In genomic region chr17:57521606-57522435, GRCh38 we compare ENCODE assay signal across 13 cellular contexts.
DNase-seq lines count a peak whose midpoint lies in the region; ATAC-seq, FAIRE-seq and TF ChIP-seq lines count a peak whose summit lies in the region.
"Had no signal": no experiment of that assay in that cellular context is flagged by ENCODE, and none has a peak within 500 bp of the region (broad histone marks: within the 10 kb centered on the region; RNA-seq: fewer than 3 reads in every experiment).

No MANE protein-coding gene starts in this region.

- ATAC-seq in A549 (no peak), WTC11 (no peak), naive B cell (ENCODE audit: low read depth in 2 of 2) (no peak), HG03196 (IDR thresholded peaks at IDR 0.05; ENCODE audit: unreplicated experiment) (no peak)

- no peak overlapping the region for H3K56ac ChIP-seq in H9 (ENCODE audit: insufficient read length, low read depth, low read length)

- H2BK12ac ChIP-seq in H9 (ENCODE audit: insufficient read length, low read depth, low read length): no peak overlapping the region

- H3K4me3 Mint-ChIP-seq in H9 (no peak overlapping the region), WTC11 (no peak overlapping the region), naive B cell (peak overlapping the region in 3 of 8 donors; percentile 8 to 40 (median 16))

- H3K18ac ChIP-seq in H9 (ENCODE audit: insufficient read length, low read depth, low read length): no peak overlapping the region

- H2AK5ac ChIP-seq in H9 (ENCODE audit: insufficient read length, low read length): no peak overlapping the region

- no peak for TF ChIP-seq CTCF in A549 (IDR thresholded peaks at IDR 0.05)
- TF ChIP-seq CTCF in H9 (conservative IDR thresholded peaks at IDR 0.05): no peak
- no peak for TF ChIP-seq CTCF in WTC11 (IDR thresholded peaks at IDR 0.05)
- TF ChIP-seq CTCF in foreskin fibroblast (IDR thresholded peaks at IDR 0.05; ENCODE audit: low read depth, low read length): no peak
- no peak for TF ChIP-seq CTCF in coronary artery (IDR thresholded peaks at IDR 0.05)

- H3K4me1 ChIP-seq in A549: peaks cover 78% of the 10 kb centered on the region
- H3K4me1 ChIP-seq in H9 (ENCODE audit: insufficient read depth, low read length): peaks cover 2% of the 10 kb centered on the region; the same call in 1 of the 2 replicates
- H3K4me1 ChIP-seq: sigmoid colon had no signal

- TF ChIP-seq RAD21 in A549 (conservative IDR thresholded peaks at IDR 0.05 in 1 of 2, IDR thresholded peaks at IDR 0.05 in 1 of 2): no peak

- H3K9ac ChIP-seq in H9 (ENCODE audit: extremely low read depth, insufficient read length, low read length): no peak overlapping the region

- H3K9me3 Mint-ChIP-seq in H9 (no peaks in the 10 kb centered on the region), WTC11 (no peaks in the 10 kb centered on the region), naive B cell (no peaks in the 10 kb centered on the region)

- H2BK120ac ChIP-seq in H9 (ENCODE audit: low read depth, low read length, poor library complexity, severe bottlenecking): no peak overlapping the region

- H4K20me1 ChIP-seq in H9 (ENCODE audit: control insufficient read depth, insufficient read depth, insufficient read length): no peaks in the 10 kb centered on the region

- DNase-seq in A549 (ENCODE audit: low read depth in 1 of 2, low spot score in 1 of 2): no peak
- no peak for DNase-seq in H9
- DNase-seq in WTC11 (ENCODE audit: low spot score): no peak
- DNase-seq in naive B cell: no peak
- DNase-seq in foreskin fibroblast: no peak
- DNase-seq in coronary artery (ENCODE audit: low spot score): no peak
- no peak for DNase-seq in NCI-H1092 treated with DMSO at 0.1 percent for 48 hours (lab: John Stamatoyannopoulos, UW)
- DNase-seq: activated T-cell treated with anti-CD3 and anti-CD28 coated beads, Interleukin-2, amount 50 U/mL, for 1 hour; NCI-H1694 treated with DMSO at 0.1 percent for 48 hours; sigmoid colon had no signal

- no peaks in the 10 kb centered on the region for H3K79me2 ChIP-seq in H9 (ENCODE audit: insufficient read depth, low read length)

- TF ChIP-seq EP300 in A549 (IDR thresholded peaks at IDR 0.05): no peak

- H4K91ac ChIP-seq in H9 (ENCODE audit: insufficient read length, low read depth, low read length): no peak overlapping the region

- H3K4me1 Mint-ChIP-seq in H9 (peaks cover 51 to 70% of the 10 kb centered on the region in 2 experiments), WTC11 (peaks cover 65% of the 10 kb centered on the region), naive B cell (peaks cover 43 to 55% (median 48%) of the 10 kb centered on the region in 3 donors)

- no peak for TF ChIP-seq POLR2A in A549 (IDR thresholded peaks at IDR 0.05; ENCODE audit: low read length)

- no peaks in the 10 kb centered on the region for H3K23me2 ChIP-seq in H9 (ENCODE audit: insufficient read length, low read depth, low read length, poor library complexity, severe bottlenecking)

- CTCF ChIA-PET in A549 (lab: Yijun Ruan, JAX) (interaction anchor here (0.7 to 2.4 kb wide), 5 partner anchors 9 to 312 kb away, joined by 3 to 12 read pairs (median 3); no protein-coding TSS in a partner anchor), WTC11 (lab: Charles Lee) (interaction anchor here (0.6 to 1.2 kb wide), 7 partner anchors 10 to 279 kb away, joined by 3 to 4 read pairs (median 3); no protein-coding TSS in a partner anchor)

- H4K8ac ChIP-seq in H9 (replicated peaks; ENCODE audit: insufficient read length, low read depth, low read length): no peak overlapping the region

- H3K9me3 ChIP-seq in A549 (0 out of 3 replicates have a peak, but pooled peaks cover 3% of the 10 kb centered on the region), H9 (ENCODE audit: control insufficient read depth, low read depth, low read length) (no peaks in the 10 kb centered on the region)
- H3K9me3 ChIP-seq: sigmoid colon had no signal

- POLR2A ChIA-PET in A549 (lab: Yijun Ruan, JAX): no interaction called here
- POLR2A ChIA-PET in WTC11 (lab: Charles Lee): no interaction called here

- no peak overlapping the region for H3K23ac ChIP-seq in H9 (ENCODE audit: insufficient read length, low read depth, low read length)

- H3K27ac Mint-ChIP-seq in H9: peak overlapping the region in 2 of 3 experiments; percentile 67 to 69; a peak in 2 of 7 replicates
- peak overlapping the region; percentile 45 for H3K27ac Mint-ChIP-seq in WTC11
- H3K27ac Mint-ChIP-seq in naive B cell: peak overlapping the region; percentile 22 to 89 (median 66)

- H2AFZ ChIP-seq in H9 (ENCODE audit: low read length): no peak overlapping the region

- no peak overlapping the region for H3K4ac ChIP-seq in H9 (ENCODE audit: low read depth, low read length)

- H3K4me2 ChIP-seq in A549: no peak overlapping the region
- H3K4me2 ChIP-seq in H9 (ENCODE audit: insufficient read depth, insufficient read length, low read length): no peak overlapping the region

- H3K27ac ChIP-seq in A549 (peak overlapping the region; percentile 85 to 92), H9 (ENCODE audit: insufficient read length, low read depth, low read length) (no peak overlapping the region), coronary artery (no peak overlapping the region)
- H3K27ac ChIP-seq: C4-2B, sigmoid colon had no signal

- no peak for FAIRE-seq in A549 (lab: Jason Lieb, UNC)
- FAIRE-seq: endometrium had no signal

- H3K27me3 Mint-ChIP-seq in H9 (ENCODE audit: low read depth) (no peaks in the 10 kb centered on the region), WTC11 (ENCODE audit: low read depth) (no peaks in the 10 kb centered on the region), naive B cell (no peaks in the 10 kb centered on the region)

- H2BK5ac ChIP-seq in H9 (ENCODE audit: insufficient read length, low read length): no peak overlapping the region

- H3T11ph ChIP-seq in H9 (ENCODE audit: low read length): no peak overlapping the region

- no peak overlapping the region for H2BK20ac ChIP-seq in H9 (ENCODE audit: low read depth, low read length, poor library complexity, severe bottlenecking)

- no peaks in the 10 kb centered on the region; a peak in 1 of 7 replicates for H3K36me3 Mint-ChIP-seq in H9 (ENCODE audit: insufficient read depth in 1 of 3, low read depth in 3 of 3)
- no peaks in the 10 kb centered on the region for H3K36me3 Mint-ChIP-seq in WTC11
- H3K36me3 Mint-ChIP-seq in naive B cell: no peaks in the 10 kb centered on the region

- no peak overlapping the region for H3K14ac ChIP-seq in H9 (ENCODE audit: insufficient read depth, low read length)

- H3K4me3 ChIP-seq in A549 (no peak overlapping the region), foreskin fibroblast (ENCODE audit: low read depth in 1 of 2, low read length in 2 of 2) (no peak overlapping the region), coronary artery (no peak overlapping the region)
- H3K4me3 ChIP-seq: sigmoid colon had no signal

- H4K5ac ChIP-seq in H9 (ENCODE audit: insufficient read length, low read depth, low read length): no peak overlapping the region

- 87% methylated on average over 14 of the region's 14 CpGs for WGBS in A549 (ENCODE audit: missing lambda C conversion rate)
- WGBS in H9 (ENCODE audit: extremely low coverage, insufficient read length, low lambda C conversion rate): no CpG with 5 or more reads among the region's 14 CpGs

- H3K79me1 ChIP-seq in H9 (ENCODE audit: insufficient read depth, low read depth, low read length, poor library complexity, severe bottlenecking): no peaks in the 10 kb centered on the region

- no peak overlapping the region for H2BK15ac ChIP-seq in H9 (ENCODE audit: low read depth, low read length)

- no peaks in the 10 kb centered on the region for H3K27me3 ChIP-seq in H9 (ENCODE audit: insufficient read depth, low read length)
- H3K27me3 ChIP-seq: sigmoid colon had no signal

TF ChIP-seq in A549, 52 proteins besides CTCF, POLR2A, EP300 and RAD21:
- TF ChIP-seq MAFK (IDR thresholded peaks at IDR 0.05; ENCODE audit: partially characterized antibody): no peak
- TF ChIP-seq HDAC2 (IDR thresholded peaks at IDR 0.05): no peak

TF ChIP-seq in WTC11, 78 proteins besides CTCF, POLR2A, EP300 and RAD21 (continues in another document):
- TF ChIP-seq NFE2L1 (CRISPR knock-in tag; IDR thresholded peaks at IDR 0.05): no peak
- TF ChIP-seq ESRRA (CRISPR knock-in tag; IDR thresholded peaks at IDR 0.05; ENCODE audit: borderline replicate concordance): no peak
- no peak for TF ChIP-seq ATF1 (CRISPR knock-in tag; IDR thresholded peaks at IDR 0.05)
- TF ChIP-seq, protein P1, sequence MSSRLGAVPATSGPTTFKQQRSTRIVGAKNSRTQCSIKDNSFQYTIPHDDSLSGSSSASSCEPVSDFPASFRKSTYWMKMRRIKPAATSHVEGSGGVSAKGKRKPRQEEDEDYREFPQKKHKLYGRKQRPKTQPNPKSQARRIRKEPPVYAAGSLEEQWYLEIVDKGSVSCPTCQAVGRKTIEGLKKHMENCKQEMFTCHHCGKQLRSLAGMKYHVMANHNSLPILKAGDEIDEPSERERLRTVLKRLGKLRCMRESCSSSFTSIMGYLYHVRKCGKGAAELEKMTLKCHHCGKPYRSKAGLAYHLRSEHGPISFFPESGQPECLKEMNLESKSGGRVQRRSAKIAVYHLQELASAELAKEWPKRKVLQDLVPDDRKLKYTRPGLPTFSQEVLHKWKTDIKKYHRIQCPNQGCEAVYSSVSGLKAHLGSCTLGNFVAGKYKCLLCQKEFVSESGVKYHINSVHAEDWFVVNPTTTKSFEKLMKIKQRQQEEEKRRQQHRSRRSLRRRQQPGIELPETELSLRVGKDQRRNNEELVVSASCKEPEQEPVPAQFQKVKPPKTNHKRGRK (CRISPR knock-in tag; IDR thresholded peaks at IDR 0.05; ENCODE audit: borderline replicate concordance): no peak
- TF ChIP-seq ZBTB21 (CRISPR knock-in tag; IDR thresholded peaks at IDR 0.05; ENCODE audit: borderline replicate concordance): no peak
- no peak for TF ChIP-seq SP1 (CRISPR knock-in tag; conservative IDR thresholded peaks at IDR 0.05)
- TF ChIP-seq ZNF232 (CRISPR knock-in tag; IDR thresholded peaks at IDR 0.05): no peak
- TF ChIP-seq TEAD1 (CRISPR knock-in tag; IDR thresholded peaks at IDR 0.05): no peak
- no peak for TF ChIP-seq NFATC4 (CRISPR knock-in tag; IDR thresholded peaks at IDR 0.05)
- TF ChIP-seq, protein P2, sequence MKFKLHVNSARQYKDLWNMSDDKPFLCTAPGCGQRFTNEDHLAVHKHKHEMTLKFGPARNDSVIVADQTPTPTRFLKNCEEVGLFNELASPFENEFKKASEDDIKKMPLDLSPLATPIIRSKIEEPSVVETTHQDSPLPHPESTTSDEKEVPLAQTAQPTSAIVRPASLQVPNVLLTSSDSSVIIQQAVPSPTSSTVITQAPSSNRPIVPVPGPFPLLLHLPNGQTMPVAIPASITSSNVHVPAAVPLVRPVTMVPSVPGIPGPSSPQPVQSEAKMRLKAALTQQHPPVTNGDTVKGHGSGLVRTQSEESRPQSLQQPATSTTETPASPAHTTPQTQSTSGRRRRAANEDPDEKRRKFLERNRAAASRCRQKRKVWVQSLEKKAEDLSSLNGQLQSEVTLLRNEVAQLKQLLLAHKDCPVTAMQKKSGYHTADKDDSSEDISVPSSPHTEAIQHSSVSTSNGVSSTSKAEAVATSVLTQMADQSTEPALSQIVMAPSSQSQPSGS (CRISPR knock-in tag; IDR thresholded peaks at IDR 0.05; ENCODE audit: borderline replicate concordance, low read depth): no peak
- no peak for TF ChIP-seq HMGA2 (CRISPR knock-in tag; IDR thresholded peaks at IDR 0.05)
- no peak for TF ChIP-seq FOXK1 (CRISPR knock-in tag; IDR thresholded peaks at IDR 0.05)
- TF ChIP-seq TCF7 (CRISPR knock-in tag; IDR thresholded peaks at IDR 0.05; ENCODE audit: low read depth): no peak

Comparison
In these comparisons a context has a peak if more than half of its experiments do, and no peak if none do; other contexts are left out.
1. H3K27ac ChIP-seq: peak in A549 (2 of 2); none in H9 (single experiment) and coronary artery (0 of 2).
2. Peak in every context shown above with its lines, with median percentiles within 50 percentile points of each other: H3K27ac Mint-ChIP-seq.